1 cellular context compared by ENCODE assay signal in genomic region chr16:30067584-30067916, GRCh38.
TF ChIP-seq lines count a peak whose summit lies in the region.

No MANE protein-coding gene starts in this region.

TF ChIP-seq in endothelial cell of umbilical vein, 7 proteins besides CTCF, POLR2A, EP300 and RAD21:
- TF ChIP-seq MAX (IDR thresholded peaks at IDR 0.05; ENCODE audit: insufficient read depth, insufficient read length) (no peak), GATA2 (IDR thresholded peaks at IDR 0.05; ENCODE audit: insufficient read depth, insufficient read length, low read depth, low read length) (no peak), MYC (IDR thresholded peaks at IDR 0.05; ENCODE audit: low read depth, low read length) (no peak), JUN (IDR thresholded peaks at IDR 0.05; ENCODE audit: borderline replicate concordance, insufficient read depth, insufficient read length, low read depth) (no peak), EZH2 (IDR thresholded peaks at IDR 0.05; ENCODE audit: borderline replicate concordance, low read depth, low read length, severe bottlenecking) (no peak), FOS (IDR thresholded peaks at IDR 0.05; ENCODE audit: borderline replicate concordance, insufficient read depth, low read length) (no peak), POLR2AphosphoS5 (IDR thresholded peaks at IDR 0.05; ENCODE audit: insufficient read depth, low read depth, low read length) (no peak)
